In the genomic region with DNA sequence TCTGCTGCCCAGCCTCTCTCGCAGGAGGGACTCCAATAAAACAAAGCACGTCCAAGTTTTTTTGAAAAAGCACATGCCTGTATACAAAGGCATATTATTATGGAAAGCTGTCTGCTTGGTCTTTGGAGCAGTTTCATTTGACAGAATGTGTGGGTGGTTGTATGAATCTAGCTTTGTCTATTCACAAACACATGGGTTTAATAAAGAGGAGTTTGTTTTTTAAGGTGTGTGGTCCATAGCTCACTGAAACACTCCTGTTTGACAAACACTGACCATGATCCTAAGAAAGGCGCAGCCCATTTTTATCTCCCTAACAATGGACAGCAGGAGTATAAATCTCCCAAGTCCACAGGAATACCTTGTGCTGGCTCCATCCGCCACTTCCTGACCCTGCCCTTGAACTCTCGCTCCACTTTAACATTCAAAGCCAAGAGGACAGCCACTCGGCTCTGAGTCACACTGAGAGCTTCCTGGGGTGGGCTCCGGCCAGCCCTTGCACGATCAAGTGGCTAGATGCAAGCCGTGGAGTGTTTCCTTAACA, we compare ENCODE assay signal across 12 cellular contexts.
A peak's percentile ranks its signal among the peaks of the same experiment; 100 is the strongest.
DNase-seq lines count a peak whose midpoint lies in the region.
"Had no signal": no experiment of that assay in that cellular context is flagged by ENCODE, and none has a peak within 500 bp of the region (broad histone marks: within the 10 kb centered on the region; RNA-seq: fewer than 3 reads in every experiment).

No MANE protein-coding gene starts in this region.

- no peak overlapping the region for H2BK120ac ChIP-seq in mesenchymal stem cell (ENCODE audit: low read depth, low read length)

- H3K27me3 Mint-ChIP-seq in activated naive CD4-positive, alpha-beta T cell treated with anti-CD3 and anti-CD28 coated beads, Interleukin-2, amount 50 U/mL, for 24 hours = peaks cover 9% of the 10 kb centered on the region

- H2AFZ ChIP-seq in mesenchymal stem cell (ENCODE audit: low read depth, low read length) = no peak overlapping the region

- H3K14ac ChIP-seq in mesenchymal stem cell (ENCODE audit: low read length in 2 of 2) = no peak overlapping the region

- no peak overlapping the region for H3K18ac ChIP-seq in mesenchymal stem cell (ENCODE audit: low read depth in 1 of 2, low read length in 2 of 2)

- no peak overlapping the region for H2AK5ac ChIP-seq in mesenchymal stem cell (ENCODE audit: low read length, severe bottlenecking)

- no peak overlapping the region for H3K4me3 Mint-ChIP-seq in activated naive CD4-positive, alpha-beta T cell treated with anti-CD3 and anti-CD28 coated beads, Interleukin-2, amount 50 U/mL, for 24 hours

- H2BK15ac ChIP-seq in mesenchymal stem cell (ENCODE audit: low read depth, poor library complexity, severe bottlenecking) = no peak overlapping the region

- peak overlapping the region; percentile 21 for H3K27ac Mint-ChIP-seq in activated naive CD4-positive, alpha-beta T cell treated with anti-CD3 and anti-CD28 coated beads, Interleukin-2, amount 50 U/mL, for 24 hours

- H3K36me3 Mint-ChIP-seq in activated naive CD4-positive, alpha-beta T cell treated with anti-CD3 and anti-CD28 coated beads, Interleukin-2, amount 50 U/mL, for 24 hours = no peaks in the 10 kb centered on the region

- H2BK12ac ChIP-seq in mesenchymal stem cell (ENCODE audit: low read length in 2 of 2) = no peak overlapping the region

- peak overlapping the region in 1 of 2 experiments; percentile 16 for H3K4me3 ChIP-seq in mesenchymal stem cell (ENCODE audit: insufficient read depth in 1 of 2, low read depth in 1 of 2, low read length in 2 of 2)

- WGBS in mesenchymal stem cell = 35% methylated on average over 9 of the region's 9 CpGs

- no peaks in the 10 kb centered on the region for H3K9me3 Mint-ChIP-seq in activated naive CD4-positive, alpha-beta T cell treated with anti-CD3 and anti-CD28 coated beads, Interleukin-2, amount 50 U/mL, for 24 hours

- no peak overlapping the region for H3K27ac ChIP-seq in mesenchymal stem cell (ENCODE audit: low read length, poor library complexity, severe bottlenecking)

- peaks cover 0 to 48% of the 10 kb centered on the region in 2 experiments for H3K36me3 ChIP-seq in mesenchymal stem cell (ENCODE audit: control insufficient read depth in 1 of 2, insufficient read depth in 2 of 2, low read depth in 1 of 2, low read length in 2 of 2)

- H4K8ac ChIP-seq in mesenchymal stem cell (ENCODE audit: low read length) = no peak overlapping the region

- H3K4me2 ChIP-seq in mesenchymal stem cell (ENCODE audit: low read length, poor library complexity, severe bottlenecking) = no peak overlapping the region

- no peaks in the 10 kb centered on the region for H3K9me3 ChIP-seq in mesenchymal stem cell (ENCODE audit: control insufficient read depth, low read length)

- no peak overlapping the region for H4K91ac ChIP-seq in mesenchymal stem cell (ENCODE audit: low read length)

- H3K9ac ChIP-seq in mesenchymal stem cell (ENCODE audit: low read length) = peak overlapping the region; percentile 46

- no peaks in the 10 kb centered on the region for H3K79me1 ChIP-seq in mesenchymal stem cell (replicated peaks; ENCODE audit: low read length, poor library complexity, severe bottlenecking)

- H2BK5ac ChIP-seq in mesenchymal stem cell (ENCODE audit: low read depth, low read length, poor library complexity, severe bottlenecking) = no peak overlapping the region

- H3K4ac ChIP-seq in mesenchymal stem cell (ENCODE audit: low read depth in 1 of 2, low read length in 2 of 2) = no peak overlapping the region

- H3K23ac ChIP-seq in mesenchymal stem cell (ENCODE audit: low read length in 2 of 2) = no peak overlapping the region

- no peaks in the 10 kb centered on the region for H3K4me1 ChIP-seq in mesenchymal stem cell (ENCODE audit: control insufficient read depth, insufficient read depth, low read depth, low read length)

- H3K4me1 Mint-ChIP-seq in activated naive CD4-positive, alpha-beta T cell treated with anti-CD3 and anti-CD28 coated beads, Interleukin-2, amount 50 U/mL, for 24 hours = no peaks in the 10 kb centered on the region

- no peaks in the 10 kb centered on the region for H3K27me3 ChIP-seq in mesenchymal stem cell (ENCODE audit: control insufficient read depth in 1 of 2, insufficient read depth in 1 of 2, low read length in 2 of 2)

- DNase-seq in activated naive CD4-positive, alpha-beta T cell (lab: John Stamatoyannopoulos, UW) = no peak
- DNase-seq in foreskin melanocyte (peak; percentile 94), mesenchymal stem cell (peak; percentile 34), D341Med (ENCODE audit: low spot score) (no peak), NCI-H2107 treated with DMSO at 0.1 percent for 48 hours (lab: John Stamatoyannopoulos, UW; ENCODE audit: unreplicated experiment) (no peak), amniotic stem cell (lab: John Stamatoyannopoulos, UW) (no peak), islet precursor cell (no peak)
- DNase-seq: anterior cingulate cortex; effector CD8-positive, alpha-beta T cell; NCI-H2029 treated with DMSO at 0.1 percent for 48 hours; NK-92 treated with Interleukin-12 subunit alpha and Interleukin-12 subunit beta, amount 100 ng/mL, for 24 hours had no signal

Comparison
In these comparisons a context has a peak if more than half of its experiments do, and no peak if none do; other contexts are left out.
1. DNase-seq: peak in foreskin melanocyte (single experiment) and mesenchymal stem cell (single experiment); none in activated naive CD4-positive, alpha-beta T cell (0 of 4), D341Med (single experiment), NCI-H2107 treated with DMSO at 0.1 percent for 48 hours (single experiment), amniotic stem cell (single experiment) and islet precursor cell (single experiment).